ENCODE assay signal across 8 cellular contexts in the genomic region with DNA sequence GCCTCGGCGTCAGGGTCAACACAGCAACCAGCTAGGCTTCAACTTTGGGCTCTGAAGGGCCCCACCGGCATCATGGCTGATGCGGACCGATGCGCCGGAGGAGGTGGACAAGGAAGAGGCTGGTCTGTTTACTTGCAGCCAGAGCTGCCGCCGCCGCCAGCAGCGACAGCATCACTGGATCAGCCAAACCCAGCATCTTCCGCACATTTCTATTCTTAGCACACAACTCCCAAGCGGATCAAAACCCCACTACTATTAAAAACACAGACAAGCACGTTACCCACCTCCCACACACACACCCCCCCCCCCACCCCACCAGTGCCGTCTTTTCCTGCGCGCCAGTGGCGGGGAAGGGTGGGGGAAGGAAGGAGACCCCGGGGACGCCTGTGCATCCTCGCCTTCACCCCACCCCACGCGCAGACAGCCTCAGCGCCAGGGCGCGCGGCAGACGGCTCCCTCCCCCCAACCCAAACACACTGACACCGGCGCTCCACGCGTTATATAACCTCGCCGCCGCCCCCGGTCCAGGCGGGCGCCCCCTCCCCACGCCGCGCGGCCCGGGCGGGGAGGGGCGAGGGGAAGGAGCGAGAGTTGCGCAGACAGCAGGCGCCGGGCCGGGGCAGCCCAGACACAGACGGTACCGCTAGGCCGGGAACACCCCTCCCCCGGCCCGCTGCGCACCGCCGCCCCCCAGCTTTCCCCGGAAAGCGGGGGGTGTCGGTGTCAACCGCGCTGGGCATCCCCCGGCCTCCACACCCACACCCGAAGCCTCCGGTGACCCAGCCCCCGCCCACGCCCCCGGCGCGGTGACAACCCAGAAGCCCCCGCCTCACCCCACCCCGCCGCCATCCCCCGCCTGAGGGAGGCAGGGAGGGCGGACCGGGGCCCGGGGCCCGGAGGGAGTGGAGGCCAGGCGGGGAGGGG. TPM values are rescaled to one million over a fixed set of nuclear protein-coding genes. Genes with fewer than 3 reads are reported as not detected.
DNase-seq lines count a peak whose midpoint lies in the region; ATAC-seq and TF ChIP-seq lines count a peak whose summit lies in the region.

No MANE protein-coding gene starts in this region.

- H3K4me3 ChIP-seq in BJ (ENCODE audit: low read depth, low read length), result peak overlapping the region; percentile 82
- H3K4me3 ChIP-seq in adrenal gland, result peak overlapping the region; percentile 33 to 97 (median 68)
- peak overlapping the region; percentile 89 for H3K4me3 ChIP-seq in left ventricle myocardium inferior
- peak overlapping the region; percentile 58 to 93 (median 73) for H3K4me3 ChIP-seq in transverse colon

- ATAC-seq in GM21367 (IDR thresholded peaks at IDR 0.05; ENCODE audit: unreplicated experiment), result peak; percentile 14

- no peaks in the 10 kb centered on the region for H3K36me3 Mint-ChIP-seq in progenitor cell of endocrine pancreas (ENCODE audit: insufficient read depth)

- no peaks in the 10 kb centered on the region for H3K9me3 ChIP-seq in adrenal gland (replicated peaks in 1 of 3)
- H3K9me3 ChIP-seq in left ventricle myocardium inferior (replicated peaks), result no peaks in the 10 kb centered on the region
- H3K9me3 ChIP-seq in transverse colon, result no peaks in the 10 kb centered on the region

- in situ Hi-C loops in transverse colon (cut with MboI; ENCODE audit: low pct_ligation_motif_present in 1 of 4, low pct_unique_long_range_greater_than_20kb in 1 of 4, low sequenced_read_pairs in 3 of 4), result no loop called here

- intact Hi-C loops in adrenal gland (cut with DNase I) (no loop called here), left ventricle myocardium inferior (cut with micrococcal nuclease) (no loop called here), transverse colon (cut with DNase I; ENCODE audit: low total_unique reads) (no loop called here)

- H3K4me1 ChIP-seq in adrenal gland (replicated peaks in 1 of 2), result peaks cover 7 to 38% of the 10 kb centered on the region in 2 donors
- H3K4me1 ChIP-seq in left ventricle myocardium inferior, result peaks cover 34% of the 10 kb centered on the region
- H3K4me1 ChIP-seq in transverse colon, result peaks cover 5 to 14% (median 12%) of the 10 kb centered on the region in 4 donors

- peaks cover 15% of the 10 kb centered on the region for H3K27me3 Mint-ChIP-seq in progenitor cell of endocrine pancreas

- no peaks in the 10 kb centered on the region for H3K9me3 Mint-ChIP-seq in progenitor cell of endocrine pancreas (ENCODE audit: low read depth)

- peak overlapping the region; percentile 96 for H3K27ac Mint-ChIP-seq in progenitor cell of endocrine pancreas

- H3K27ac ChIP-seq in adrenal gland (peak overlapping the region; percentile 5 to 99 (median 97)), left ventricle myocardium inferior (replicated peaks) (peak overlapping the region; percentile 96), transverse colon (peak overlapping the region; percentile 89 to 99 (median 94))

- POLR2A ChIA-PET in BJ (lab: Charles Lee), result interaction anchor here (0.6 to 0.7 kb wide), 3 partner anchors 68 to 348 kb away, joined by 3 to 14 read pairs (median 7); no protein-coding TSS in a partner anchor

- no peaks in the 10 kb centered on the region for H3K27me3 ChIP-seq in BJ (ENCODE audit: control insufficient read depth, insufficient read depth, low read length)
- no peaks in the 10 kb centered on the region for H3K27me3 ChIP-seq in adrenal gland
- peaks cover 50% of the 10 kb centered on the region for H3K27me3 ChIP-seq in left ventricle myocardium inferior (ENCODE audit: low read depth)
- H3K27me3 ChIP-seq in transverse colon, result peaks cover 45% of the 10 kb centered on the region

- CTCF ChIA-PET in BJ (lab: Yijun Ruan, JAX), result no interaction called here

- no peaks in the 10 kb centered on the region for H3K36me3 ChIP-seq in BJ (ENCODE audit: control insufficient read depth, insufficient read depth, low read length)
- H3K36me3 ChIP-seq in adrenal gland (replicated peaks in 1 of 2), result no peaks in the 10 kb centered on the region
- H3K36me3 ChIP-seq in left ventricle myocardium inferior, result no peaks in the 10 kb centered on the region
- no peaks in the 10 kb centered on the region for H3K36me3 ChIP-seq in transverse colon

- peak overlapping the region; percentile 89 for H3K4me3 Mint-ChIP-seq in progenitor cell of endocrine pancreas (ENCODE audit: low read depth)

- WGBS in adrenal gland, 4 donors, result 0 to 3% (median 0%) methylated on average over 20 to 80 of the region's 80 CpGs
- WGBS in transverse colon (ENCODE audit: low coverage in 1 of 2), 2 donors, result 6% methylated on average over 21 of the region's 80 CpGs; no CpG with 5 or more reads in 1 of the 2 donors

- peaks cover 14% of the 10 kb centered on the region for H3K4me1 Mint-ChIP-seq in progenitor cell of endocrine pancreas (ENCODE audit: low read depth)

- peak in 1 of 2 donors; percentile 65 for TF ChIP-seq POLR2A in adrenal gland (IDR thresholded peaks at IDR 0.05)
- TF ChIP-seq POLR2A in transverse colon (IDR thresholded peaks at IDR 0.05), result peak; percentile 29

- DNase-seq in BJ (ENCODE audit: low read depth) (peak; percentile 29), HuH-7 (ENCODE audit: low spot score) (peak; percentile 17), SKM-1 treated with dmso at 0.1 percent for 144 hours (lab: John Stamatoyannopoulos, UW; ENCODE audit: unreplicated experiment) (peak; percentile 48), adrenal gland (peak; percentile 62 to 83 (median 68)), left ventricle myocardium inferior (peak; percentile 55), progenitor cell of endocrine pancreas (ENCODE audit: low spot score, unreplicated experiment) (peak; percentile 36), transverse colon (peak; percentile 50)

- TF ChIP-seq CTCF in BJ (IDR thresholded peaks at IDR 0.05; ENCODE audit: insufficient read depth, low read depth, low read length) (no peak), adrenal gland (IDR thresholded peaks at IDR 0.05) (no peak), left ventricle myocardium inferior (IDR thresholded peaks at IDR 0.05; ENCODE audit: borderline replicate concordance) (no peak), progenitor cell of endocrine pancreas (IDR thresholded peaks at IDR 0.05; ENCODE audit: unreplicated experiment) (no peak), transverse colon (IDR thresholded peaks at IDR 0.05) (no peak)

- no peak for TF ChIP-seq EP300 in transverse colon (IDR thresholded peaks at IDR 0.05; ENCODE audit: low read depth)

RNA-seq across cellular contexts. Expression of gene AKT3, which starts 0.7 kb away (rescaled TPM):
- 23.8 and 42.7 TPM in 2 replicates for polyA plus RNA-seq in BJ (2011; rRNA removed)
- 32.1 and 36.3 TPM in 2 replicates for polyA minus RNA-seq in BJ (2011; rRNA and poly(A)+ RNA removed)
- total RNA-seq in adrenal gland, result 10 to 100 TPM; 30.9 to 82.3 (median 44.9) TPM
- 10 to 100 TPM; 11.4 to 25.4 (median 19.7) TPM for polyA plus RNA-seq in adrenal gland
- total RNA-seq in left ventricle myocardium inferior, result 20.6 TPM
- 42.4 and 45.5 TPM in 2 replicates for total RNA-seq in progenitor cell of endocrine pancreas
- 10 to 100 TPM in 3 of 4 donors, 1 to 10 TPM in 1; 9.8 to 27.2 (median 19.4) TPM for total RNA-seq in transverse colon

Comparison
In these comparisons a context has a peak if more than half of its experiments do, and no peak if none do; other contexts are left out.
1. Peak in every context shown above with its lines: DNase-seq, ATAC-seq, H3K4me3 ChIP-seq and H3K27ac ChIP-seq.
2. DNase-seq: peak in every context shown above with its lines; median percentile 68 in adrenal gland; 55 in left ventricle myocardium inferior; 50 in transverse colon; 48 in SKM-1 treated with dmso at 0.1 percent for 144 hours; 36 in progenitor cell of endocrine pancreas; 29 in BJ; 17 in HuH-7.